Comparison of ENCODE assay signal across 27 cellular contexts in genomic region chr2:44688442-44689124, GRCh38.
"Had no signal": no experiment of that assay in that cellular context is flagged by ENCODE, and none has a peak within 500 bp of the region (broad histone marks: within the 10 kb centered on the region; RNA-seq: fewer than 3 reads in every experiment).

No MANE protein-coding gene starts in this region.

- ATAC-seq: effector memory CD8-positive, alpha-beta T cell; esophagus mucosa; gastrocnemius medialis; heart right ventricle; left cardiac atrium; left lung; left ventricle myocardium superior; mucosa of descending colon had no signal

- H3K4me1 ChIP-seq: colonic mucosa, esophagus squamous epithelium, heart right ventricle, left lung had no signal

- H3K27ac ChIP-seq: colonic mucosa, epithelial cell of prostate, esophagus squamous epithelium, gastrocnemius medialis, heart right ventricle, left lung had no signal

- H3K36me3 ChIP-seq: colonic mucosa, esophagus squamous epithelium, gastrocnemius medialis, heart right ventricle, left lung had no signal

- H3K4me3 ChIP-seq: colonic mucosa, esophagus squamous epithelium, gastrocnemius medialis, heart right ventricle, left lung, lung, mucosa of descending colon had no signal

- FAIRE-seq: endometrium, islet of Langerhans, keratinocyte had no signal

- H3K9me3 ChIP-seq: colonic mucosa, esophagus squamous epithelium, gastrocnemius medialis, heart right ventricle, left lung, mucosa of descending colon had no signal

- H3K27me3 ChIP-seq: colonic mucosa, esophagus squamous epithelium, gastrocnemius medialis, heart right ventricle, left lung had no signal

- DNase-seq: colonic mucosa; cortex of kidney; effector CD8-positive, alpha-beta T cell; effector memory CD8-positive, alpha-beta T cell; endodermal cell; erythroblast; esophagus squamous epithelium; foreskin fibroblast; foreskin melanocyte; gastrocnemius medialis; glutamatergic neuron; head of caudate nucleus; heart right ventricle; hippocampal formation; left cardiac atrium; left lung; left ventricle myocardium superior; mammary epithelial cell; mesendoderm; mucosa of descending colon; naive B cell had no signal
